Comparison of ENCODE assay signal across 8 cellular contexts in the genomic region with DNA sequence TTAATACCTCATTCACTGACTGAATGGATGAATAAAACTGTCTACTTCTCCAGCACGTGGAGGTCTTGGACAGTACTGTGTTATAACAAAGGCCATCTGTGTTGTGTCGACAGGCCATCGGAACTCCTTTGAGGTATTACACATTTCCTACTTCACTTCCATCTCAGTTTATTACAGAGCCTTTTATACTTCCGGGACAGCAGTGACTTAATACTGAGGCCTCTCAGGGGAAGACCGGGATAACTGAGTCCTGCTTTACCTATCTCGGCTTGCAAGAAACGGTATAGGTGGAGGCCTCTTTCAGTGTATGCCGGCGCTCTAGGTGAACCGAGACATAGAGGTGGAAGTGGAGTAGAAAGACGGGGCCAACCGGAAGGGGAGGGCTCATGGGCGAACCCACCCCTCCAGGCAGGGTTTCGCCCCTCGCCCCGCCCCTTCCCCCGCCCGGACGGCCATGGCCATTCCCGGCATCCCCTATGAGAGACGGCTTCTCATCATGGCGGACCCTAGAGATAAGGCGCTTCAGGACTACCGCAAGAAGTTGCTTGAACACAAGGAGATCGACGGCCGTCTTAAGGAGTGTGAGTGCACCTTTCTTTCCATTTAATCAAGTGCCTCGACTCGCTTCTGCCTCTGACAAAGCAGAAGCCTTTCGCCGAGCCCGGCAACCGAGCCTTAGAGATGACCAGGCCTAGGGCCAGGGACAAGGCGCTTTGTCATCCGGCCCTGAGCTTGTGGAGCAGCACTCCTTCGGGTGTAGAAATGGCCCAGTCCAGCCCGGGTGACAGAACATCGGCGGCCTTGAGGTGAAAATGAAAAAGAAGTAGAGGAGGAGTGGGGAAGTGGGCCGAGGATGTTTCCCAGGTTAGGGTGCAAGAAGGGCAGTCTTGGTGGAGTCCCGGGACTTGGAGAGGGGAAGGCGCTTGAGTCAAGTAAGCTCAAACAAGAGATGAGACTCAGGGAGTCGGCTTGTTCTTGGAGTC. TPM values are rescaled to one million over a fixed set of nuclear protein-coding genes. Genes with fewer than 3 reads are reported as not detected.
DNase-seq lines count a peak whose midpoint lies in the region; FAIRE-seq and TF ChIP-seq lines count a peak whose summit lies in the region.

A gene (plus strand): TSS at position 477 of the 983 bp plus-strand sequence. CDS start 20 bp downstream, at position 497.

- H3K27me3 ChIP-seq in MM.1S (replicated peaks; ENCODE audit: insufficient read depth, low read length) (no peaks in the 10 kb centered on the region), stomach smooth muscle (ENCODE audit: control insufficient read depth in 1 of 2, insufficient read depth in 2 of 2, low read length in 2 of 2) (no peaks in the 10 kb centered on the region)

- H3K79me2 ChIP-seq in MM.1S (ENCODE audit: low read length), result peaks cover 43% of the 10 kb centered on the region

- no peaks in the 10 kb centered on the region for H3K9me2 ChIP-seq in MM.1S (replicated peaks; ENCODE audit: insufficient read depth, low read length)

- peak within 1 kb of the TSS; percentile 75 for H3K4me2 ChIP-seq in MM.1S (ENCODE audit: low read depth, low read length)

- H3K4me3 ChIP-seq in MM.1S (ENCODE audit: low read length) (peak within 1 kb of the TSS; percentile 90), stomach smooth muscle (ENCODE audit: low read length in 2 of 2) (peak within 1 kb of the TSS; percentile 96 to 97)

- peak; percentile 92 for FAIRE-seq in G401.6 (lab: Jason Lieb, UNC)

- H3K4me1 Mint-ChIP-seq in neural crest cell, result peaks cover 31% of the 10 kb centered on the region

- peaks cover 8% of the 10 kb centered on the region for H3K27me3 Mint-ChIP-seq in neural crest cell (ENCODE audit: low read depth)

- H3K36me3 ChIP-seq in MM.1S (replicated peaks; ENCODE audit: insufficient read depth, low read length) (no peaks in the 10 kb centered on the region), stomach smooth muscle (ENCODE audit: control insufficient read depth in 2 of 2, insufficient read depth in 2 of 2, low read length in 2 of 2) (peaks cover 8 to 13% of the 10 kb centered on the region in 2 donors)

- no peaks in the 10 kb centered on the region; the same call in 1 of the 2 replicates for H3F3A ChIP-seq in MM.1S (ENCODE audit: insufficient read depth, low read length)

- TF ChIP-seq CTCF in MM.1S (IDR thresholded peaks at IDR 0.05; ENCODE audit: low read length) (no peak), neural crest cell (conservative IDR thresholded peaks at IDR 0.05) (no peak)

- H3K27ac Mint-ChIP-seq in neural crest cell (ENCODE audit: unreplicated experiment), result peak within 1 kb of the TSS; percentile 99

- no peaks in the 10 kb centered on the region for H3K9me3 ChIP-seq in MM.1S (replicated peaks; ENCODE audit: insufficient read depth, low read length)
- H3K9me3 ChIP-seq in stomach smooth muscle (ENCODE audit: control insufficient read depth in 2 of 2, low read length in 2 of 2), result no peaks in the 10 kb centered on the region

- H3K36me3 Mint-ChIP-seq in neural crest cell (ENCODE audit: low read depth), result peaks cover 13% of the 10 kb centered on the region

- no peaks in the 10 kb centered on the region for H4K20me1 ChIP-seq in MM.1S (ENCODE audit: insufficient read depth, low read length)

- peak within 1 kb of the TSS; percentile 61; the same call in 1 of the 2 replicates for H3K27ac ChIP-seq in MM.1S (ENCODE audit: low read length)
- H3K27ac ChIP-seq in stomach smooth muscle (ENCODE audit: low read length), result peak within 1 kb of the TSS; percentile 89

- H2AFZ ChIP-seq in MM.1S (ENCODE audit: low read length), result peak within 1 kb of the TSS; percentile 93

- peak within 1 kb of the TSS; percentile 99 for H3K4me3 Mint-ChIP-seq in neural crest cell

- H3K9ac ChIP-seq in MM.1S (ENCODE audit: low read length) (peak within 1 kb of the TSS; percentile 85), stomach smooth muscle (ENCODE audit: low read length in 2 of 2) (peak within 1 kb of the TSS; percentile 80 to 94)

- H3K4me1 ChIP-seq in MM.1S (ENCODE audit: low read length) (no peaks in the 10 kb centered on the region), stomach smooth muscle (ENCODE audit: control insufficient read depth, insufficient read depth, low read length) (peaks cover 5% of the 10 kb centered on the region)

- DNase-seq in HCEC 1CT, result peak; percentile 89
- DNase-seq in MM.1S, result peak; percentile 80
- DNase-seq in SHP77 treated with DMSO at 0.1 percent for 48 hours (lab: John Stamatoyannopoulos, UW), result peak; percentile 85
- peak; percentile 97 for DNase-seq in activated effector memory CD4-positive, alpha-beta T cell treated with anti-CD3 and anti-CD28 coated beads, Interleukin-2, amount 50 U/mL, for 16 hours
- DNase-seq in fibroblast of the conjunctiva (ENCODE audit: low read depth), result peak; percentile 80
- DNase-seq in neural crest cell (ENCODE audit: low read depth, low spot score), result peak; percentile 86

- H3K9me3 Mint-ChIP-seq in neural crest cell, result no peaks in the 10 kb centered on the region

RNA-seq across cellular contexts. Expression of the gene that starts here (rescaled TPM):
- total RNA-seq in neural crest cell, result 108 and 109 TPM in 2 replicates

Comparison
In these comparisons a context has a peak if more than half of its experiments do, and no peak if none do; other contexts are left out.
1. Peak in every context shown above with its lines: DNase-seq, H3K4me3 ChIP-seq and H3K27ac ChIP-seq.